In genomic region chr2:236944561-236944960, GRCh38 we compare ENCODE assay signal across 19 cellular contexts.
DNase-seq lines count a peak whose midpoint lies in the region; ATAC-seq, FAIRE-seq and TF ChIP-seq lines count a peak whose summit lies in the region.
"Had no signal": no experiment of that assay in that cellular context is flagged by ENCODE, and none has a peak within 500 bp of the region (broad histone marks: within the 10 kb centered on the region; RNA-seq: fewer than 3 reads in every experiment).

No MANE protein-coding gene starts in this region.

- H3K27me3 ChIP-seq in esophagus muscularis mucosa (peaks cover 0 to 13% (median 0%) of the 10 kb centered on the region in 4 donors), HepG2 (ENCODE audit: control insufficient read depth in 1 of 2, insufficient read depth in 2 of 2, low read length in 2 of 2) (peaks cover 0 to 6% of the 10 kb centered on the region in 2 experiments; a peak in 1 of 5 replicates)

- H4K20me1 ChIP-seq in HepG2 (ENCODE audit: insufficient read depth, low read length): no peaks in the 10 kb centered on the region

- POLR2A ChIA-PET in HepG2 (lab: Yijun Ruan, JAX): no interaction called here

- DNase-seq in esophagus muscularis mucosa (ENCODE audit: extremely low spot score) (peak; percentile 89), HepG2 (ENCODE audit: low spot score) (no peak), osteocyte (ENCODE audit: extremely low spot score, unreplicated experiment) (peak; percentile 62), chondrocyte (ENCODE audit: low spot score) (no peak)
- DNase-seq: ACHN; Caco-2; CD4-positive, alpha-beta T cell; H9; IMR-90 had no signal

- H3K9ac ChIP-seq in HepG2 (ENCODE audit: insufficient read depth, low read depth, low read length): no peak overlapping the region

- CTCF ChIA-PET in HepG2 (lab: Yijun Ruan, JAX; ENCODE audit: low intra/inter-chr PET ratio, low total read pairs): no interaction called here

- no peak overlapping the region for H2AFZ ChIP-seq in HepG2 (ENCODE audit: low read length)

- H3K36me3 Mint-ChIP-seq in osteocyte (ENCODE audit: unreplicated experiment) (no peaks in the 10 kb centered on the region), chondrocyte (ENCODE audit: low read depth) (no peaks in the 10 kb centered on the region)

- TF ChIP-seq CTCF in esophagus muscularis mucosa (IDR thresholded peaks at IDR 0.05) (no peak), HepG2 (CRISPR knock-in tag; IDR thresholded peaks at IDR 0.05) (no peak), osteocyte (IDR thresholded peaks at IDR 0.05) (no peak), chondrocyte (IDR thresholded peaks at IDR 0.05) (no peak)

- H3K9me3 ChIP-seq in esophagus muscularis mucosa (no peaks in the 10 kb centered on the region), HepG2 (ENCODE audit: low read length) (no peaks in the 10 kb centered on the region)
- H3K9me3 ChIP-seq: Caco-2 had no signal

- intact Hi-C loops in esophagus muscularis mucosa (cut with DNase I): no loop called here
- intact Hi-C loops in HepG2 (cut with micrococcal nuclease; ENCODE audit: unreplicated experiment): no loop called here

- no peak overlapping the region for H3K27ac ChIP-seq in esophagus muscularis mucosa (replicated peaks in 1 of 4)
- H3K27ac ChIP-seq in HepG2 (ENCODE audit: extremely low read length, insufficient read depth, low read length): no peak overlapping the region
- H3K27ac ChIP-seq: C4-2B, HL-60 had no signal

- no peak for TF ChIP-seq POLR2A in esophagus muscularis mucosa (IDR thresholded peaks at IDR 0.05; ENCODE audit: low read depth)
- TF ChIP-seq POLR2A in HepG2 (IDR thresholded peaks at IDR 0.05; ENCODE audit: insufficient read depth in 1 of 2, low read depth in 2 of 2, low read length in 2 of 2): no peak

- ATAC-seq in HepG2 (peak; percentile 27; the same call in 2 of the 3 replicates), HG03039 (IDR thresholded peaks at IDR 0.05; ENCODE audit: unreplicated experiment) (no peak), HG03565 (IDR thresholded peaks at IDR 0.05; ENCODE audit: unreplicated experiment) (no peak)

- H3K79me2 ChIP-seq in HepG2 (ENCODE audit: insufficient read depth, low read length): no peaks in the 10 kb centered on the region

- H3K36me3 ChIP-seq in esophagus muscularis mucosa: no peaks in the 10 kb centered on the region
- H3K36me3 ChIP-seq in HepG2 (replicated peaks in 1 of 2; ENCODE audit: control insufficient read depth in 1 of 2, insufficient read depth in 2 of 2, low read length in 2 of 2): no peaks in the 10 kb centered on the region

- no peak for FAIRE-seq in HepG2 (lab: Jason Lieb, UNC)
- FAIRE-seq: A204.1, D721Med, G401.6, GM12891, GM19239, H1 had no signal

- H3K9me3 Mint-ChIP-seq in osteocyte (ENCODE audit: unreplicated experiment) (no peaks in the 10 kb centered on the region), chondrocyte (ENCODE audit: low read depth) (no peaks in the 10 kb centered on the region)
- H3K9me3 Mint-ChIP-seq: CD4-positive, alpha-beta T cell; H9 had no signal

- H3K4me3 ChIP-seq in esophagus muscularis mucosa: no peak overlapping the region
- H3K4me3 ChIP-seq in HepG2 (replicated peaks in 1 of 3; ENCODE audit: insufficient read depth in 1 of 3, low read depth in 2 of 3, low read length in 3 of 3): no peak overlapping the region

- H3K27ac Mint-ChIP-seq in osteocyte (ENCODE audit: unreplicated experiment): no peak overlapping the region
- H3K27ac Mint-ChIP-seq in chondrocyte (ENCODE audit: unreplicated experiment): no peak overlapping the region
- H3K27ac Mint-ChIP-seq: CD4-positive, alpha-beta T cell had no signal

- TF ChIP-seq EP300 in esophagus muscularis mucosa (IDR thresholded peaks at IDR 0.05) (no peak), HepG2 (IDR thresholded peaks at IDR 0.05; ENCODE audit: low read depth in 2 of 2, low read length in 2 of 2) (no peak), HepG2 (CRISPR knock-in tag; IDR thresholded peaks at IDR 0.05; ENCODE audit: borderline replicate concordance) (no peak)

- H3K4me1 Mint-ChIP-seq in osteocyte (ENCODE audit: unreplicated experiment) (no peaks in the 10 kb centered on the region), chondrocyte (ENCODE audit: low read depth) (no peaks in the 10 kb centered on the region)

- no peak overlapping the region for H3K4me2 ChIP-seq in HepG2 (ENCODE audit: low read depth, low read length)

- no TSS peak for BruUV-seq in HepG2 (replicated peaks; lab: Mats Ljungman, UMichigan)

- WGBS in esophagus muscularis mucosa: 92% methylated on average over 5 of the region's 7 CpGs
- 8% methylated on average over 6 of the region's 7 CpGs for WGBS in HepG2 (ENCODE audit: low lambda C conversion rate)

- in situ Hi-C loops in HepG2 (cut with HindIII; ENCODE audit: extremely low pct_ligation_motif_present, low pct_unique_long_range_greater_than_20kb): no loop called here

- H3K4me3 Mint-ChIP-seq in osteocyte (ENCODE audit: unreplicated experiment): no peak overlapping the region
- H3K4me3 Mint-ChIP-seq in chondrocyte (ENCODE audit: unreplicated experiment): no peak overlapping the region
- H3K4me3 Mint-ChIP-seq: CD4-positive, alpha-beta T cell; H9 had no signal

- H3K4me1 ChIP-seq in esophagus muscularis mucosa (peaks cover 0 to 7% (median 0%) of the 10 kb centered on the region in 4 donors), HepG2 (ENCODE audit: insufficient read depth, low read length) (no peaks in the 10 kb centered on the region)
- H3K4me1 ChIP-seq: Caco-2 had no signal

- peaks cover 26% of the 10 kb centered on the region for H3K27me3 Mint-ChIP-seq in osteocyte (ENCODE audit: unreplicated experiment)
- peaks cover 5% of the 10 kb centered on the region for H3K27me3 Mint-ChIP-seq in chondrocyte (ENCODE audit: low read depth)
- H3K27me3 Mint-ChIP-seq: CD4-positive, alpha-beta T cell had no signal

- TF ChIP-seq RAD21 in HepG2 (CRISPR knock-in tag; IDR thresholded peaks at IDR 0.05): no peak

TF ChIP-seq in HepG2, 621 proteins besides CTCF, POLR2A, EP300 and RAD21:
- no peak for TF ChIP-seq ATF2 (CRISPR knock-in tag; IDR thresholded peaks at IDR 0.05)

Comparison
In these comparisons a context has a peak if more than half of its experiments do, and no peak if none do; other contexts are left out.
1. DNase-seq: peak in esophagus muscularis mucosa (single experiment) and osteocyte (single experiment); none in HepG2 (single experiment) and chondrocyte (single experiment).